ENCODE assay signal across 23 cellular contexts in genomic region chr21:41746744-41747006, GRCh38. TPM values are rescaled to one million over a fixed set of nuclear protein-coding genes. Genes with fewer than 3 reads are reported as not detected.
"Had no signal": no experiment of that assay in that cellular context is flagged by ENCODE, and none has a peak within 500 bp of the region (broad histone marks: within the 10 kb centered on the region; RNA-seq: fewer than 3 reads in every experiment).

No MANE protein-coding gene starts in this region.

- H3K9me3 Mint-ChIP-seq: activated CD4-positive, alpha-beta memory T cell treated with anti-CD3 and anti-CD28 coated beads, Interleukin-2, amount 10 ng/mL, durations not matched to agents 7 days and 5 days; activated T-cell treated with anti-CD3 and anti-CD28 coated beads, Interleukin-2, amount 50 U/mL, for 72 hours; activated T-helper 2 cell treated with anti-CD3 and anti-CD28 coated beads, Interferon-gamma antibody, Interleukin-2, Interleukin-4, amounts not matched to agents 10 μg/mL and 5 μg/mL and 100 μg/mL, durations not matched to agents 14 hours and 24 hours and 36 hours; IgD-negative memory B cell had no signal

- H3K4me3 Mint-ChIP-seq: activated CD4-positive, alpha-beta memory T cell treated with anti-CD3 and anti-CD28 coated beads, Interleukin-2, amount 10 ng/mL, durations not matched to agents 7 days and 5 days; activated CD4-positive, alpha-beta T cell treated with anti-CD3 and anti-CD28 coated beads for 36 hours; activated T-cell treated with anti-CD3 and anti-CD28 coated beads, Interleukin-2, amount 50 U/mL, for 72 hours; IgD-negative memory B cell; T-helper 17 cell had no signal

- H3K27ac Mint-ChIP-seq: activated CD4-positive, alpha-beta memory T cell treated with anti-CD3 and anti-CD28 coated beads, Interleukin-2, amount 10 ng/mL, durations not matched to agents 7 days and 5 days; activated CD4-positive, alpha-beta T cell treated with anti-CD3 and anti-CD28 coated beads for 36 hours; activated T-cell treated with anti-CD3 and anti-CD28 coated beads, Interleukin-2, amount 50 U/mL, for 72 hours; activated T-helper 2 cell treated with anti-CD3 and anti-CD28 coated beads, Interferon-gamma antibody, Interleukin-2, Interleukin-4, amounts not matched to agents 10 μg/mL and 5 μg/mL and 100 μg/mL, durations not matched to agents 14 hours and 24 hours and 36 hours; IgD-negative memory B cell; T-helper 17 cell had no signal

- ATAC-seq: activated CD4-positive, alpha-beta T cell treated with anti-CD3 and anti-CD28 coated beads for 36 hours; activated T-cell treated with anti-CD3 and anti-CD28 coated beads, Interleukin-2, amount 50 U/mL, for 72 hours; body of pancreas; T-helper 17 cell had no signal

- H3K36me3 Mint-ChIP-seq: IgD-negative memory B cell had no signal

- DNase-seq: activated CD4-positive, alpha-beta memory T cell treated with anti-CD3 and anti-CD28 coated beads, Interleukin-2, amount 10 ng/mL, durations not matched to agents 7 days and 5 days; activated CD4-positive, alpha-beta T cell treated with anti-CD3 and anti-CD28 coated beads for 36 hours; activated CD4-positive, alpha-beta T cell treated with anti-CD3 and anti-CD28 coated beads, Interleukin-2, amount 50 U/mL, for 1 hour; activated gamma-delta T cell treated with Interleukin-2 at 50 U/mL for 16 hours; activated naive CD4-positive, alpha-beta T cell treated with anti-CD3 and anti-CD28 coated beads, Interleukin-2, amount 50 U/mL, for 16 hours; activated T-cell treated with anti-CD3 and anti-CD28 coated beads for 4 hours; activated T-cell treated with anti-CD3 and anti-CD28 coated beads, Interleukin-2, amount 50 U/mL, for 72 hours; body of pancreas; central memory CD4-positive, alpha-beta T cell; KG1; NCI-H1092; NCI-H1417 treated with DMSO at 0.1 percent for 48 hours; NCI-H1694; NCI-H2081; NCI-H446; NCI-H524; SIG-M5; T-helper 17 cell; T-helper 9 cell had no signal

- H3K4me3 ChIP-seq: ascending aorta, body of pancreas had no signal

- H3K27me3 Mint-ChIP-seq: activated CD4-positive, alpha-beta memory T cell treated with anti-CD3 and anti-CD28 coated beads, Interleukin-2, amount 10 ng/mL, durations not matched to agents 7 days and 5 days; activated CD4-positive, alpha-beta T cell treated with anti-CD3 and anti-CD28 coated beads for 36 hours had no signal

- H3K4me1 Mint-ChIP-seq: activated CD4-positive, alpha-beta memory T cell treated with anti-CD3 and anti-CD28 coated beads, Interleukin-2, amount 10 ng/mL, durations not matched to agents 7 days and 5 days; activated CD4-positive, alpha-beta T cell treated with anti-CD3 and anti-CD28 coated beads for 36 hours; T-helper 17 cell had no signal

RNA-seq across cellular contexts. Expression of gene RIPK4, which starts 20.2 kb away (rescaled TPM):
- total RNA-seq: activated CD4-positive, alpha-beta memory T cell treated with anti-CD3 and anti-CD28 coated beads, Interleukin-2, amount 10 ng/mL, durations not matched to agents 7 days and 5 days; activated T-helper 2 cell treated with anti-CD3 and anti-CD28 coated beads, Interferon-gamma antibody, Interleukin-2, Interleukin-4, amounts not matched to agents 10 μg/mL and 5 μg/mL and 100 μg/mL, durations not matched to agents 14 hours and 24 hours and 36 hours; LHCN-M2 had no signal
